Comparison of ENCODE assay signal across 26 cellular contexts in genomic region chr1:49356594-49356993, GRCh38.
"Had no signal": no experiment of that assay in that cellular context is flagged by ENCODE, and none has a peak within 500 bp of the region (broad histone marks: within the 10 kb centered on the region; RNA-seq: fewer than 3 reads in every experiment).

No MANE protein-coding gene starts in this region.

- H3K27me3 Mint-ChIP-seq: activated CD4-positive, alpha-beta memory T cell treated with anti-CD3 and anti-CD28 coated beads, Interleukin-2, amount 10 ng/mL, durations not matched to agents 7 days and 5 days; activated CD4-positive, alpha-beta T cell treated with anti-CD3 and anti-CD28 coated beads, Interleukin-2, amount 10 ng/mL, durations not matched to agents 24 days and 14 days; activated CD8-positive, alpha-beta memory T cell treated with anti-CD3 and anti-CD28 coated beads, Interleukin-2, amount 10 ng/mL, durations not matched to agents 7 days and 5 days; activated naive CD4-positive, alpha-beta T cell treated with anti-CD3 and anti-CD28 coated beads, Interleukin-2, amount 10 ng/mL, durations not matched to agents 7 days and 5 days; natural killer cell treated with Interleukin-12 subunit alpha and Interleukin-12 subunit beta and Interleukin-15 and Interleukin-18, amount 100 ng/mL, for 72 hours; type B pancreatic cell had no signal

- H3K4me3 Mint-ChIP-seq: activated CD4-positive, alpha-beta memory T cell treated with anti-CD3 and anti-CD28 coated beads, Interleukin-2, amount 10 ng/mL, durations not matched to agents 7 days and 5 days; activated CD4-positive, alpha-beta T cell treated with anti-CD3 and anti-CD28 coated beads, Interleukin-2, amount 10 ng/mL, durations not matched to agents 24 days and 14 days; activated CD8-positive, alpha-beta memory T cell treated with anti-CD3 and anti-CD28 coated beads, Interleukin-2, amount 10 ng/mL, durations not matched to agents 7 days and 5 days; activated naive CD4-positive, alpha-beta T cell treated with anti-CD3 and anti-CD28 coated beads, Interleukin-2, amount 10 ng/mL, durations not matched to agents 7 days and 5 days; immature natural killer cell; natural killer cell treated with Interleukin-12 subunit alpha and Interleukin-12 subunit beta and Interleukin-15 and Interleukin-18, amount 100 ng/mL, for 72 hours; T-helper 1 cell treated with Interleukin-12 subunit alpha and Interleukin-12 subunit beta and Interleukin-4 antibody, amounts not matched to agents 30 μg/mL and 1 μg/mL, for 36 hours; type B pancreatic cell had no signal

- H3K9me3 Mint-ChIP-seq: activated CD4-positive, alpha-beta T cell treated with anti-CD3 and anti-CD28 coated beads, Interleukin-2, amount 10 ng/mL, durations not matched to agents 24 days and 14 days; activated naive CD4-positive, alpha-beta T cell treated with anti-CD3 and anti-CD28 coated beads, Interleukin-2, amount 10 ng/mL, durations not matched to agents 7 days and 5 days; T-helper 1 cell treated with Interleukin-12 subunit alpha and Interleukin-12 subunit beta and Interleukin-4 antibody, amounts not matched to agents 30 μg/mL and 1 μg/mL, for 36 hours; type B pancreatic cell had no signal

- H3K27ac Mint-ChIP-seq: activated CD4-positive, alpha-beta memory T cell treated with anti-CD3 and anti-CD28 coated beads, Interleukin-2, amount 10 ng/mL, durations not matched to agents 7 days and 5 days; activated CD4-positive, alpha-beta T cell treated with anti-CD3 and anti-CD28 coated beads, Interleukin-2, amount 10 ng/mL, durations not matched to agents 24 days and 14 days; activated CD8-positive, alpha-beta memory T cell treated with anti-CD3 and anti-CD28 coated beads, Interleukin-2, amount 10 ng/mL, durations not matched to agents 7 days and 5 days; activated naive CD4-positive, alpha-beta T cell treated with anti-CD3 and anti-CD28 coated beads, Interleukin-2, amount 10 ng/mL, durations not matched to agents 7 days and 5 days; immature natural killer cell; natural killer cell treated with Interleukin-12 subunit alpha and Interleukin-12 subunit beta and Interleukin-15 and Interleukin-18, amount 100 ng/mL, for 72 hours; T-helper 1 cell treated with Interleukin-12 subunit alpha and Interleukin-12 subunit beta and Interleukin-4 antibody, amounts not matched to agents 30 μg/mL and 1 μg/mL, for 36 hours; type B pancreatic cell had no signal

- H3K27ac ChIP-seq: cardiac muscle cell, epithelial cell of prostate, gastroesophageal sphincter, neutrophil, ovary, prostate gland, thoracic aorta had no signal

- H3K36me3 ChIP-seq: cardiac muscle cell, gastroesophageal sphincter, neutrophil, ovary, prostate gland, thoracic aorta had no signal

- ATAC-seq: activated CD8-positive, alpha-beta memory T cell treated with anti-CD3 and anti-CD28 coated beads, Interleukin-2, amount 10 ng/mL, durations not matched to agents 7 days and 5 days; gastroesophageal sphincter; left ventricle myocardium superior; natural killer cell treated with Interleukin-12 subunit alpha and Interleukin-12 subunit beta and Interleukin-15 and Interleukin-18, amount 100 ng/mL, for 72 hours had no signal

- H3K4me1 ChIP-seq: gastroesophageal sphincter, prostate gland had no signal

- DNase-seq: activated CD4-positive, alpha-beta memory T cell treated with anti-CD3 and anti-CD28 coated beads, Interleukin-2, amount 10 ng/mL, durations not matched to agents 7 days and 5 days; activated CD4-positive, alpha-beta T cell treated with anti-CD3 and anti-CD28 coated beads, Interleukin-2, amount 10 ng/mL, durations not matched to agents 24 days and 14 days; activated CD4-positive, CD25-positive, alpha-beta regulatory T cell; activated CD8-positive, alpha-beta memory T cell treated with anti-CD3 and anti-CD28 coated beads, Interleukin-2, amount 10 ng/mL, durations not matched to agents 7 days and 5 days; activated effector memory CD4-positive, alpha-beta T cell treated with anti-CD3 and anti-CD28 coated beads, Interleukin-2, amount 50 U/mL, for 16 hours; activated naive CD4-positive, alpha-beta T cell treated with anti-CD3 and anti-CD28 coated beads, Interleukin-2, amount 10 ng/mL, durations not matched to agents 7 days and 5 days; activated T-cell treated with anti-CD3 and anti-CD28 coated beads for 4 hours; amygdala; cortex of kidney; head of caudate nucleus; hypothalamus; immature natural killer cell; left ventricle myocardium superior; ovary; stimulated activated CD4-positive, alpha-beta T cell treated with anti-CD3 and anti-CD28 coated beads, Interleukin-2, amount 100 ng/mL, for 48 hours; stimulated activated naive CD4-positive, alpha-beta T cell; T1000 had no signal

- H3K4me3 ChIP-seq: cardiac muscle cell, gastroesophageal sphincter, ovary, prostate gland, thoracic aorta had no signal

- H3K36me3 Mint-ChIP-seq: activated CD8-positive, alpha-beta memory T cell treated with anti-CD3 and anti-CD28 coated beads, Interleukin-2, amount 10 ng/mL, durations not matched to agents 7 days and 5 days; activated naive CD4-positive, alpha-beta T cell treated with anti-CD3 and anti-CD28 coated beads, Interleukin-2, amount 10 ng/mL, durations not matched to agents 7 days and 5 days; immature natural killer cell; type B pancreatic cell had no signal

- H3K4me1 Mint-ChIP-seq: activated CD4-positive, alpha-beta memory T cell treated with anti-CD3 and anti-CD28 coated beads, Interleukin-2, amount 10 ng/mL, durations not matched to agents 7 days and 5 days; activated CD4-positive, alpha-beta T cell treated with anti-CD3 and anti-CD28 coated beads, Interleukin-2, amount 10 ng/mL, durations not matched to agents 24 days and 14 days; activated CD8-positive, alpha-beta memory T cell treated with anti-CD3 and anti-CD28 coated beads, Interleukin-2, amount 10 ng/mL, durations not matched to agents 7 days and 5 days; activated naive CD4-positive, alpha-beta T cell treated with anti-CD3 and anti-CD28 coated beads, Interleukin-2, amount 10 ng/mL, durations not matched to agents 7 days and 5 days; immature natural killer cell had no signal

- H3K27me3 ChIP-seq: cardiac muscle cell, gastroesophageal sphincter, neutrophil, ovary had no signal

- H3K9me3 ChIP-seq: gastroesophageal sphincter, neutrophil, ovary, prostate gland, thoracic aorta had no signal
